Comparison of ENCODE assay signal across 2 cellular contexts in genomic region chrY:8202837-8203236, GRCh38.
TF ChIP-seq lines count a peak whose summit lies in the region.

No MANE protein-coding gene starts in this region.

TF ChIP-seq in GM23338, 12 proteins besides CTCF, POLR2A, EP300 and RAD21:
- TF ChIP-seq REST (IDR thresholded peaks at IDR 0.05; ENCODE audit: unreplicated experiment) (no peak), NANOG (IDR thresholded peaks at IDR 0.05; ENCODE audit: borderline replicate concordance) (peak; percentile 79; the same call in 1 of the 2 replicates), EZH2 (IDR thresholded peaks at IDR 0.05; ENCODE audit: low read depth, unreplicated experiment) (no peak)

TF ChIP-seq in H1, 55 proteins besides CTCF, POLR2A, EP300 and RAD21:
- TF ChIP-seq TEAD4 (IDR thresholded peaks at IDR 0.05; ENCODE audit: low read depth, low read length) (no peak), TCF12 (IDR thresholded peaks at IDR 0.05; ENCODE audit: low read depth, low read length) (no peak), CTBP2 (IDR thresholded peaks at IDR 0.05; ENCODE audit: borderline replicate concordance, insufficient read depth, insufficient read length, low read length) (no peak), KDM4A (IDR thresholded peaks at IDR 0.05; ENCODE audit: low read depth, low read length, severe bottlenecking) (no peak)
